ENCODE assay signal across 1 cellular context in the genomic region with DNA sequence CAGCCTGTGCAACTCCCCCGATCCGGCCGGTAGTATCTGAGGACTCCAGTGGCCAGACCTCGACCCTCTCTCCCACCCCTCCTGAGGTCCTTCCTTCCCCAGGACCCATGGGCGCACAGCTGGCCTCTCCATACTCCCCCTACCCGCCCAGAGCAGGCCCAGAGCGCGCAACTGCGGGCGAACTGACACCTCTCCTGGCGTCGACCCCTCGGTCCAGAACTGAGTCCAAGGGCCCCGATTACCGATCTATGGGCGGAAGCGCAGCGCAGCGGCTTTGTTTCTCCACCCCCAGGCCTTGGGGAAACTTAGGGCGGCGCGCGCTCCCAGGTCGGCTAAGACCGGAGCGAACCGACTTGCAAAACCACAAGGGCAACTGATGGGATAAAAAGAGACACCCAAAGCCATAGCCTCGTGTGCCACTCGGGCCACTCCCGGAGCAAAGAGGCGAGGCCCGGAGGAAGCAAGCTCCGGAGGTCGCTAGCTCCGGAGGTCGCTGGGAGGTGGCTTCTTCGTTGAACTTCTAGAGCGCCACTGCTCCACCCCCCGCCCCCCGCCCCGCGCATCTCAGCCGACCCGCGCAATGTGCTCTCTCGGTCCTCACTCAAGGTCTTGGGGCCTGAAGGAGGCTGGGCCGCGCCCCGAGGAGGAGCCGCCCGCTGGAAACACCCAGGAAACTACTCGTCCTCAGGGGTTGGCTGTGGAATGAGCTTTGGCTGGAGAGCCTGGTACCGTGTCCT.
TF ChIP-seq lines count a peak whose summit lies in the region.

No MANE protein-coding gene starts in this region.

TF ChIP-seq in K562, 482 proteins besides CTCF, POLR2A, EP300 and RAD21 (continued from another document and continues in another):
- TF ChIP-seq, protein P1, sequence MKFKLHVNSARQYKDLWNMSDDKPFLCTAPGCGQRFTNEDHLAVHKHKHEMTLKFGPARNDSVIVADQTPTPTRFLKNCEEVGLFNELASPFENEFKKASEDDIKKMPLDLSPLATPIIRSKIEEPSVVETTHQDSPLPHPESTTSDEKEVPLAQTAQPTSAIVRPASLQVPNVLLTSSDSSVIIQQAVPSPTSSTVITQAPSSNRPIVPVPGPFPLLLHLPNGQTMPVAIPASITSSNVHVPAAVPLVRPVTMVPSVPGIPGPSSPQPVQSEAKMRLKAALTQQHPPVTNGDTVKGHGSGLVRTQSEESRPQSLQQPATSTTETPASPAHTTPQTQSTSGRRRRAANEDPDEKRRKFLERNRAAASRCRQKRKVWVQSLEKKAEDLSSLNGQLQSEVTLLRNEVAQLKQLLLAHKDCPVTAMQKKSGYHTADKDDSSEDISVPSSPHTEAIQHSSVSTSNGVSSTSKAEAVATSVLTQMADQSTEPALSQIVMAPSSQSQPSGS (CRISPR knock-in tag; IDR thresholded peaks at IDR 0.05) = no peak
- TF ChIP-seq SP1 (CRISPR knock-in tag; IDR thresholded peaks at IDR 0.05) (no peak; the same call in 1 of the 2 replicates), TCF7L2 (IDR thresholded peaks at IDR 0.05; ENCODE audit: low read depth, low read length) (no peak), MAFK (IDR thresholded peaks at IDR 0.05; ENCODE audit: low read length) (no peak), L3MBTL2 (IDR thresholded peaks at IDR 0.05) (peak; percentile 82), EHMT2 (IDR thresholded peaks at IDR 0.05) (no peak), HNRNPLL (IDR thresholded peaks at IDR 0.05; ENCODE audit: low read depth, low read length, poor library complexity, severe bottlenecking) (peak; percentile 16), PHTF2 (CRISPR knock-in tag; IDR thresholded peaks at IDR 0.05) (no peak), ARID1B (IDR thresholded peaks at IDR 0.05) (no peak; the same call in 1 of the 2 replicates), RHOXF2B (CRISPR knock-in tag; conservative IDR thresholded peaks at IDR 0.05) (no peak), NFXL1 (CRISPR knock-in tag; IDR thresholded peaks at IDR 0.05) (no peak), MYNN (IDR thresholded peaks at IDR 0.05) (no peak), MYNN (CRISPR knock-in tag; IDR thresholded peaks at IDR 0.05) (no peak), ZBTB1 (CRISPR knock-in tag; IDR thresholded peaks at IDR 0.05; ENCODE audit: borderline replicate concordance, low read depth) (no peak), SMARCA4 (IDR thresholded peaks at IDR 0.05) (no peak), BACH1 (tag; IDR thresholded peaks at IDR 0.05) (no peak), ZNF217 (CRISPR knock-in tag; IDR thresholded peaks at IDR 0.05) (no peak), ZZZ3 (IDR thresholded peaks at IDR 0.05) (no peak), HMGN3 (IDR thresholded peaks at IDR 0.05; ENCODE audit: borderline replicate concordance, extremely low read depth, insufficient read length, low read depth, low read length) (no peak), ZFX (CRISPR knock-in tag; IDR thresholded peaks at IDR 0.05) (peak; percentile 87), STAT5B (CRISPR knock-in tag; IDR thresholded peaks at IDR 0.05) (no peak), ZNF75A (CRISPR knock-in tag; IDR thresholded peaks at IDR 0.05) (no peak)
- TF ChIP-seq, protein P2, sequence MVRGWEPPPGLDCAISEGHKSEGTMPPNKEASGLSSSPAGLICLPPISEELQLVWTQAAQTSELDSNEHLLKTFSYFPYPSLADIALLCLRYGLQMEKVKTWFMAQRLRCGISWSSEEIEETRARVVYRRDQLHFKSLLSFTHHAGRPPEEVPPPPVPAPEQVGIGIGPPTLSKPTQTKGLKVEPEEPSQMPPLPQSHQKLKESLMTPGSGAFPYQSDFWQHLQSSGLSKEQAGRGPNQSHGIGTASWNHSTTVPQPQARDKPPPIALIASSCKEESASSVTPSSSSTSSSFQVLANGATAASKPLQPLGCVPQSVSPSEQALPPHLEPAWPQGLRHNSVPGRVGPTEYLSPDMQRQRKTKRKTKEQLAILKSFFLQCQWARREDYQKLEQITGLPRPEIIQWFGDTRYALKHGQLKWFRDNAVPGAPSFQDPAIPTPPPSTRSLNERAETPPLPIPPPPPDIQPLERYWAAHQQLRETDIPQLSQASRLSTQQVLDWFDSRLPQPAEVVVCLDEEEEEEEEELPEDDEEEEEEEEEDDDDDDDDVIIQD (CRISPR knock-in tag; IDR thresholded peaks at IDR 0.05) = no peak
- TF ChIP-seq, protein P3, sequence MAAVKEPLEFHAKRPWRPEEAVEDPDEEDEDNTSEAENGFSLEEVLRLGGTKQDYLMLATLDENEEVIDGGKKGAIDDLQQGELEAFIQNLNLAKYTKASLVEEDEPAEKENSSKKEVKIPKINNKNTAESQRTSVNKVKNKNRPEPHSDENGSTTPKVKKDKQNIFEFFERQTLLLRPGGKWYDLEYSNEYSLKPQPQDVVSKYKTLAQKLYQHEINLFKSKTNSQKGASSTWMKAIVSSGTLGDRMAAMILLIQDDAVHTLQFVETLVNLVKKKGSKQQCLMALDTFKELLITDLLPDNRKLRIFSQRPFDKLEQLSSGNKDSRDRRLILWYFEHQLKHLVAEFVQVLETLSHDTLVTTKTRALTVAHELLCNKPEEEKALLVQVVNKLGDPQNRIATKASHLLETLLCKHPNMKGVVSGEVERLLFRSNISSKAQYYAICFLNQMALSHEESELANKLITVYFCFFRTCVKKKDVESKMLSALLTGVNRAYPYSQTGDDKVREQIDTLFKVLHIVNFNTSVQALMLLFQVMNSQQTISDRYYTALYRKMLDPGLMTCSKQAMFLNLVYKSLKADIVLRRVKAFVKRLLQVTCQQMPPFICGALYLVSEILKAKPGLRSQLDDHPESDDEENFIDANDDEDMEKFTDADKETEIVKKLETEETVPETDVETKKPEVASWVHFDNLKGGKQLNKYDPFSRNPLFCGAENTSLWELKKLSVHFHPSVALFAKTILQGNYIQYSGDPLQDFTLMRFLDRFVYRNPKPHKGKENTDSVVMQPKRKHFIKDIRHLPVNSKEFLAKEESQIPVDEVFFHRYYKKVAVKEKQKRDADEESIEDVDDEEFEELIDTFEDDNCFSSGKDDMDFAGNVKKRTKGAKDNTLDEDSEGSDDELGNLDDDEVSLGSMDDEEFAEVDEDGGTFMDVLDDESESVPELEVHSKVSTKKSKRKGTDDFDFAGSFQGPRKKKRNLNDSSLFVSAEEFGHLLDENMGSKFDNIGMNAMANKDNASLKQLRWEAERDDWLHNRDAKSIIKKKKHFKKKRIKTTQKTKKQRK (IDR thresholded peaks at IDR 0.05; ENCODE audit: borderline replicate concordance, low read depth, low read length) = no peak
- TF ChIP-seq, protein P4, sequence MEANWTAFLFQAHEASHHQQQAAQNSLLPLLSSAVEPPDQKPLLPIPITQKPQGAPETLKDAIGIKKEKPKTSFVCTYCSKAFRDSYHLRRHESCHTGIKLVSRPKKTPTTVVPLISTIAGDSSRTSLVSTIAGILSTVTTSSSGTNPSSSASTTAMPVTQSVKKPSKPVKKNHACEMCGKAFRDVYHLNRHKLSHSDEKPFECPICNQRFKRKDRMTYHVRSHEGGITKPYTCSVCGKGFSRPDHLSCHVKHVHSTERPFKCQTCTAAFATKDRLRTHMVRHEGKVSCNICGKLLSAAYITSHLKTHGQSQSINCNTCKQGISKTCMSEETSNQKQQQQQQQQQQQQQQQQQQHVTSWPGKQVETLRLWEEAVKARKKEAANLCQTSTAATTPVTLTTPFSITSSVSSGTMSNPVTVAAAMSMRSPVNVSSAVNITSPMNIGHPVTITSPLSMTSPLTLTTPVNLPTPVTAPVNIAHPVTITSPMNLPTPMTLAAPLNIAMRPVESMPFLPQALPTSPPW (CRISPR knock-in tag; IDR thresholded peaks at IDR 0.05) = peak; percentile 56
- TF ChIP-seq, protein P5, sequence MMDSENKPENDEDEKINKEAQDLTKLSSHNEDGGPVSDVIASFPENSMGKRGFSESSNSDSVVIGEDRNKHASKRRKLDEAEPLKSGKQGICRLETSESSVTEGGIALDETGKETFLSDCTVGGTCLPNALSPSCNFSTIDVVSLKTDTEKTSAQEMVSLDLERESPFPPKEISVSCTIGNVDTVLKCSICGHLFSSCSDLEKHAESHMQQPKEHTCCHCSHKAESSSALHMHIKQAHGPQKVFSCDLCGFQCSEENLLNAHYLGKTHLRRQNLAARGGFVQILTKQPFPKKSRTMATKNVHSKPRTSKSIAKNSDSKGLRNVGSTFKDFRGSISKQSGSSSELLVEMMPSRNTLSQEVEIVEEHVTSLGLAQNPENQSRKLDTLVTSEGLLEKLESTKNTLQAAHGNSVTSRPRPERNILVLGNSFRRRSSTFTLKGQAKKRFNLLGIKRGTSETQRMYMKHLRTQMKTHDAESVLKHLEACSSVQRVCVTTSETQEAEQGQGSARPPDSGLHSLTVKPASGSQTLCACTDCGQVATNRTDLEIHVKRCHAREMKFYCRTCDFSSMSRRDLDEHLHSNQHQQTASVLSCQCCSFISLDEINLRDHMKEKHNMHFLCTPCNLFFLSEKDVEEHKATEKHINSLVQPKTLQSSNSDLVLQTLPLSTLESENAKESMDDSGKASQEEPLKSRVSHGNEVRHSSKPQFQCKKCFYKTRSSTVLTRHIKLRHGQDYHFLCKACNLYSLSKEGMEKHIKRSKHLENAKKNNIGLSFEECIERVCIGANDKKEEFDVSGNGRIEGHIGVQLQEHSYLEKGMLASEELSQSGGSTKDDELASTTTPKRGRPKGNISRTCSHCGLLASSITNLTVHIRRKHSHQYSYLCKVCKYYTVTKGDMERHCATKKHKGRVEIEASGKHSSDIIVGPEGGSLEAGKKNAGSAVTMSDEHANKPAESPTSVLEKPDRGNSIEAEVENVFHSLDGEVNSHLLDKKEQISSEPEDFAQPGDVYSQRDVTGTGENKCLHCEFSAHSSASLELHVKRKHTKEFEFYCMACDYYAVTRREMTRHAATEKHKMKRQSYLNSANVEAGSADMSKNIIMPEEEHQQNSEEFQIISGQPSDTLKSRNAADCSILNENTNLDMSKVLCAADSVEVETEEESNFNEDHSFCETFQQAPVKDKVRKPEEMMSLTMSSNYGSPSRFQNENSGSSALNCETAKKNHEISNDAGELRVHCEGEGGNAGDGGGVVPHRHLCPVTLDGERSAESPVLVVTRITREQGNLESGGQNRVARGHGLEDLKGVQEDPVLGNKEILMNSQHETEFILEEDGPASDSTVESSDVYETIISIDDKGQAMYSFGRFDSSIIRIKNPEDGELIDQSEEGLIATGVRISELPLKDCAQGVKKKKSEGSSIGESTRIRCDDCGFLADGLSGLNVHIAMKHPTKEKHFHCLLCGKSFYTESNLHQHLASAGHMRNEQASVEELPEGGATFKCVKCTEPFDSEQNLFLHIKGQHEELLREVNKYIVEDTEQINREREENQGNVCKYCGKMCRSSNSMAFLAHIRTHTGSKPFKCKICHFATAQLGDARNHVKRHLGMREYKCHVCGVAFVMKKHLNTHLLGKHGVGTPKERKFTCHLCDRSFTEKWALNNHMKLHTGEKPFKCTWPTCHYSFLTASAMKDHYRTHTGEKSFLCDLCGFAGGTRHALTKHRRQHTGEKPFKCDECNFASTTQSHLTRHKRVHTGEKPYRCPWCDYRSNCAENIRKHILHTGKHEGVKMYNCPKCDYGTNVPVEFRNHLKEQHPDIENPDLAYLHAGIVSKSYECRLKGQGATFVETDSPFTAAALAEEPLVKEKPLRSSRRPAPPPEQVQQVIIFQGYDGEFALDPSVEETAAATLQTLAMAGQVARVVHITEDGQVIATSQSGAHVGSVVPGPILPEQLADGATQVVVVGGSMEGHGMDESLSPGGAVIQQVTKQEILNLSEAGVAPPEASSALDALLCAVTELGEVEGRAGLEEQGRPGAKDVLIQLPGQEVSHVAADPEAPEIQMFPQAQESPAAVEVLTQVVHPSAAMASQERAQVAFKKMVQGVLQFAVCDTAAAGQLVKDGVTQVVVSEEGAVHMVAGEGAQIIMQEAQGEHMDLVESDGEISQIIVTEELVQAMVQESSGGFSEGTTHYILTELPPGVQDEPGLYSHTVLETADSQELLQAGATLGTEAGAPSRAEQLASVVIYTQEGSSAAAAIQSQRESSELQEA (IDR thresholded peaks at IDR 0.05; ENCODE audit: low read depth) = no peak
- TF ChIP-seq, protein P6, sequence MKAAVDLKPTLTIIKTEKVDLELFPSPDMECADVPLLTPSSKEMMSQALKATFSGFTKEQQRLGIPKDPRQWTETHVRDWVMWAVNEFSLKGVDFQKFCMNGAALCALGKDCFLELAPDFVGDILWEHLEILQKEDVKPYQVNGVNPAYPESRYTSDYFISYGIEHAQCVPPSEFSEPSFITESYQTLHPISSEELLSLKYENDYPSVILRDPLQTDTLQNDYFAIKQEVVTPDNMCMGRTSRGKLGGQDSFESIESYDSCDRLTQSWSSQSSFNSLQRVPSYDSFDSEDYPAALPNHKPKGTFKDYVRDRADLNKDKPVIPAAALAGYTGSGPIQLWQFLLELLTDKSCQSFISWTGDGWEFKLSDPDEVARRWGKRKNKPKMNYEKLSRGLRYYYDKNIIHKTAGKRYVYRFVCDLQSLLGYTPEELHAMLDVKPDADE (conservative IDR thresholded peaks at IDR 0.05; ENCODE audit: control insufficient read depth, low read depth, low read length) = no peak
- TF ChIP-seq, protein P7, sequence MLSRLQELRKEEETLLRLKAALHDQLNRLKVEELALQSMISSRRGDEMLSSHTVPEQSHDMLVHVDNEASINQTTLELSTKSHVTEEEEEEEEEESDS (CRISPR knock-in tag; IDR thresholded peaks at IDR 0.05) = no peak
- TF ChIP-seq, protein P8, sequence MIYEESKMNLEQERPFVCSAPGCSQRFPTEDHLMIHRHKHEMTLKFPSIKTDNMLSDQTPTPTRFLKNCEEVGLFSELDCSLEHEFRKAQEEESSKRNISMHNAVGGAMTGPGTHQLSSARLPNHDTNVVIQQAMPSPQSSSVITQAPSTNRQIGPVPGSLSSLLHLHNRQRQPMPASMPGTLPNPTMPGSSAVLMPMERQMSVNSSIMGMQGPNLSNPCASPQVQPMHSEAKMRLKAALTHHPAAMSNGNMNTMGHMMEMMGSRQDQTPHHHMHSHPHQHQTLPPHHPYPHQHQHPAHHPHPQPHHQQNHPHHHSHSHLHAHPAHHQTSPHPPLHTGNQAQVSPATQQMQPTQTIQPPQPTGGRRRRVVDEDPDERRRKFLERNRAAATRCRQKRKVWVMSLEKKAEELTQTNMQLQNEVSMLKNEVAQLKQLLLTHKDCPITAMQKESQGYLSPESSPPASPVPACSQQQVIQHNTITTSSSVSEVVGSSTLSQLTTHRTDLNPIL (CRISPR knock-in tag; IDR thresholded peaks at IDR 0.05) = no peak
- TF ChIP-seq, protein P9, sequence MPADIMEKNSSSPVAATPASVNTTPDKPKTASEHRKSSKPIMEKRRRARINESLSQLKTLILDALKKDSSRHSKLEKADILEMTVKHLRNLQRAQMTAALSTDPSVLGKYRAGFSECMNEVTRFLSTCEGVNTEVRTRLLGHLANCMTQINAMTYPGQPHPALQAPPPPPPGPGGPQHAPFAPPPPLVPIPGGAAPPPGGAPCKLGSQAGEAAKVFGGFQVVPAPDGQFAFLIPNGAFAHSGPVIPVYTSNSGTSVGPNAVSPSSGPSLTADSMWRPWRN (IDR thresholded peaks at IDR 0.05; ENCODE audit: low read depth) = peak; percentile 60
- TF ChIP-seq, protein P10, sequence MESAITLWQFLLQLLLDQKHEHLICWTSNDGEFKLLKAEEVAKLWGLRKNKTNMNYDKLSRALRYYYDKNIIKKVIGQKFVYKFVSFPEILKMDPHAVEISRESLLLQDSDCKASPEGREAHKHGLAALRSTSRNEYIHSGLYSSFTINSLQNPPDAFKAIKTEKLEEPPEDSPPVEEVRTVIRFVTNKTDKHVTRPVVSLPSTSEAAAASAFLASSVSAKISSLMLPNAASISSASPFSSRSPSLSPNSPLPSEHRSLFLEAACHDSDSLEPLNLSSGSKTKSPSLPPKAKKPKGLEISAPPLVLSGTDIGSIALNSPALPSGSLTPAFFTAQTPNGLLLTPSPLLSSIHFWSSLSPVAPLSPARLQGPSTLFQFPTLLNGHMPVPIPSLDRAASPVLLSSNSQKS (CRISPR knock-in tag; IDR thresholded peaks at IDR 0.05) = no peak
- TF ChIP-seq, protein P11, sequence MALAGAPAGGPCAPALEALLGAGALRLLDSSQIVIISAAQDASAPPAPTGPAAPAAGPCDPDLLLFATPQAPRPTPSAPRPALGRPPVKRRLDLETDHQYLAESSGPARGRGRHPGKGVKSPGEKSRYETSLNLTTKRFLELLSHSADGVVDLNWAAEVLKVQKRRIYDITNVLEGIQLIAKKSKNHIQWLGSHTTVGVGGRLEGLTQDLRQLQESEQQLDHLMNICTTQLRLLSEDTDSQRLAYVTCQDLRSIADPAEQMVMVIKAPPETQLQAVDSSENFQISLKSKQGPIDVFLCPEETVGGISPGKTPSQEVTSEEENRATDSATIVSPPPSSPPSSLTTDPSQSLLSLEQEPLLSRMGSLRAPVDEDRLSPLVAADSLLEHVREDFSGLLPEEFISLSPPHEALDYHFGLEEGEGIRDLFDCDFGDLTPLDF (CRISPR knock-in tag; IDR thresholded peaks at IDR 0.05) = no peak
